ENCODE assay signal across 10 cellular contexts in genomic region chr10:52318822-52319464, GRCh38. TPM values are rescaled to one million over a fixed set of nuclear protein-coding genes. Genes with fewer than 3 reads are reported as not detected.
DNase-seq lines count a peak whose midpoint lies in the region; ATAC-seq and TF ChIP-seq lines count a peak whose summit lies in the region.
"Had no signal": no experiment of that assay in that cellular context is flagged by ENCODE, and none has a peak within 500 bp of the region (broad histone marks: within the 10 kb centered on the region; RNA-seq: fewer than 3 reads in every experiment).

No MANE protein-coding gene starts in this region.

- no peak overlapping the region for H3K27ac ChIP-seq in gastrocnemius medialis

- H3K27me3 ChIP-seq in MG63 (no peaks in the 10 kb centered on the region), neuron (ENCODE audit: insufficient read depth, low read length) (no peaks in the 10 kb centered on the region), gastrocnemius medialis (peaks cover 0 to 2% (median 0%) of the 10 kb centered on the region in 3 donors)

- H3K4me3 ChIP-seq in MG63 = peak overlapping the region; percentile 77
- H3K4me3 ChIP-seq in neuron (ENCODE audit: low read length) = no peak overlapping the region
- H3K4me3 ChIP-seq in gastrocnemius medialis = no peak overlapping the region

- H3K9me3 ChIP-seq in MG63 (peaks cover 7% of the 10 kb centered on the region; the same call in 1 of the 2 replicates), neuron (ENCODE audit: low read length) (no peaks in the 10 kb centered on the region), gastrocnemius medialis (no peaks in the 10 kb centered on the region)

- H2AFZ ChIP-seq in neuron (ENCODE audit: low read depth, low read length) = peak overlapping the region; percentile 14

- no peak for TF ChIP-seq CTCF in gastrocnemius medialis (IDR thresholded peaks at IDR 0.05 in 4 of 5, conservative IDR thresholded peaks at IDR 0.05 in 1 of 5)

- peak; percentile 37 for DNase-seq in COLO829 (ENCODE audit: low spot score)
- DNase-seq in MG63 = no peak
- peak; percentile 89 for DNase-seq in dermis blood vessel endothelial cell
- DNase-seq in gastrocnemius medialis = no peak
- DNase-seq in NCI-H69 (lab: John Stamatoyannopoulos, UW) = no peak
- DNase-seq: DMS153, NCI-H2081 treated with DMSO at 0.1 percent for 48 hours had no signal

- TF ChIP-seq POLR2A in gastrocnemius medialis (IDR thresholded peaks at IDR 0.05) = no peak

- H3K4me1 ChIP-seq in neuron (ENCODE audit: insufficient read depth, low read length) = peaks cover 5% of the 10 kb centered on the region
- peaks cover 0 to 9% of the 10 kb centered on the region in 2 donors for H3K4me1 ChIP-seq in gastrocnemius medialis

- in situ Hi-C loops in gastrocnemius medialis (cut with MboI; ENCODE audit: low sequenced_read_pairs in 4 of 4) = loop anchor here in 1 of 4 donors (10.0 kb wide), 1 partner anchor 166 kb away; no protein-coding TSS in a partner anchor

- ATAC-seq in HG03439 (IDR thresholded peaks at IDR 0.05; ENCODE audit: unreplicated experiment) (no peak), gastrocnemius medialis (no peak), GM18870 (IDR thresholded peaks at IDR 0.05; ENCODE audit: unreplicated experiment) (no peak)

- intact Hi-C loops in gastrocnemius medialis (cut with DNase I; ENCODE audit: low total_unique reads) = loop anchor here (10.0 kb wide), 1 partner anchor 336 kb away; no protein-coding TSS in a partner anchor

- peaks cover 49% of the 10 kb centered on the region for H3K36me3 ChIP-seq in MG63
- no peaks in the 10 kb centered on the region for H3K36me3 ChIP-seq in neuron (ENCODE audit: insufficient read depth, low read length)
- H3K36me3 ChIP-seq in gastrocnemius medialis = no peaks in the 10 kb centered on the region

RNA-seq across cellular contexts. Expression of gene DKK1, which starts 4.9 kb away (rescaled TPM):
- 403 and 429 TPM in 2 replicates for total RNA-seq in MG63 (2014; rRNA removed; shearing (Covaris generic); ENCODE audit: low replicate concordance)
- total RNA-seq in dermis blood vessel endothelial cell (18.6 and 19.6 TPM in 2 replicates), gastrocnemius medialis (under 1 TPM in 1 of 4 donors, not detected in 3; 0.78 TPM)

Comparison
In these comparisons a context has a peak if more than half of its experiments do, and no peak if none do; other contexts are left out.
1. DNase-seq: peak in COLO829 (single experiment) and dermis blood vessel endothelial cell (single experiment); none in MG63 (single experiment), gastrocnemius medialis (0 of 2) and NCI-H69 (single experiment).
2. RNA of gene DKK1, which starts 4.9 kb away (total RNA-seq): 403 to 429 TPM in MG63; 18.6 to 19.6 TPM in dermis blood vessel endothelial cell and 0.78 TPM in gastrocnemius medialis; every median in the first group is over 10 times any median in the second.